Comparison of ENCODE assay signal across 8 cellular contexts in genomic region chr15:43492673-43493601, GRCh38. TPM values are rescaled to one million over a fixed set of nuclear protein-coding genes. Genes with fewer than 3 reads are reported as not detected.
DNase-seq lines count a peak whose midpoint lies in the region; ATAC-seq and TF ChIP-seq lines count a peak whose summit lies in the region.

TP53BP1 (minus strand) TSS chr15:43493156; CDS start chr15:43493043, 113 bp downstream.

- no peaks in the 10 kb centered on the region for H3F3A ChIP-seq in smooth muscle cell (ENCODE audit: low read depth)

- peaks cover 22% of the 10 kb centered on the region for H4K20me1 ChIP-seq in smooth muscle cell (ENCODE audit: low read depth)

- peak within 1 kb of the TSS; percentile 95 for H2AFZ ChIP-seq in smooth muscle cell (ENCODE audit: low read depth)

- H3K4me3 ChIP-seq in smooth muscle cell: peak within 1 kb of the TSS; percentile 93

- H3K27ac ChIP-seq in caudate nucleus (ENCODE audit: low read depth, low read length) (peak within 1 kb of the TSS; percentile 92), smooth muscle cell (ENCODE audit: low read depth) (peak within 1 kb of the TSS; percentile 90)

- ATAC-seq in GM19023 (IDR thresholded peaks at IDR 0.05; ENCODE audit: unreplicated experiment) (peak; percentile 99), HG03280 (IDR thresholded peaks at IDR 0.05; ENCODE audit: unreplicated experiment) (peak; percentile 99)

- peak; percentile 93 for DNase-seq in AG08396 (ENCODE audit: low spot score)
- DNase-seq in NCI-H345 treated with DMSO at 0.1 percent for 48 hours (lab: John Stamatoyannopoulos, UW; ENCODE audit: unreplicated experiment): peak; percentile 79
- DNase-seq in activated CD4-positive, CD25-positive, alpha-beta regulatory T cell (lab: John Stamatoyannopoulos, UW): peak; percentile 83 to 90 (median 87)
- DNase-seq in caudate nucleus (lab: John Stamatoyannopoulos, UW): peak; percentile 72 to 99 (median 93)
- DNase-seq in iPS-NIHi7 (ENCODE audit: extremely low spot score): peak; percentile 96
- DNase-seq in smooth muscle cell (lab: John Stamatoyannopoulos, UW; ENCODE audit: unreplicated experiment): peak; percentile 71

- H3K79me2 ChIP-seq in smooth muscle cell (ENCODE audit: low read depth): peaks cover 42% of the 10 kb centered on the region

- WGBS in smooth muscle cell (ENCODE audit: low lambda C conversion rate): 2% methylated on average over 44 of the region's 54 CpGs

- H3K9me3 ChIP-seq in smooth muscle cell (replicated peaks; ENCODE audit: low read depth): no peaks in the 10 kb centered on the region

- H3K27me3 ChIP-seq in smooth muscle cell (ENCODE audit: low read depth): no peaks in the 10 kb centered on the region

- peak within 1 kb of the TSS; percentile 96 for H3K9ac ChIP-seq in smooth muscle cell (ENCODE audit: low read depth)

- H3K4me2 ChIP-seq in smooth muscle cell: peak within 1 kb of the TSS; percentile 95

- H3K4me1 ChIP-seq in smooth muscle cell (ENCODE audit: low read depth): peaks cover 5% of the 10 kb centered on the region

- H3K36me3 ChIP-seq in smooth muscle cell (ENCODE audit: low read depth): no peaks in the 10 kb centered on the region

- no peak for TF ChIP-seq CTCF in smooth muscle cell (IDR thresholded peaks at IDR 0.05; ENCODE audit: borderline replicate concordance, insufficient read depth, poor library complexity, severe bottlenecking)

RNA-seq across cellular contexts. Expression of gene TP53BP1, which starts in this region (rescaled TPM):
- 41.5 and 52.0 TPM in 2 replicates for total RNA-seq in smooth muscle cell
- polyA plus RNA-seq in smooth muscle cell: 19.9 and 24.1 TPM in 2 replicates

Comparison
In these comparisons a context has a peak if more than half of its experiments do, and no peak if none do; other contexts are left out.
1. Peak in every context shown above with its lines: DNase-seq, ATAC-seq, H3K4me3 ChIP-seq and H3K27ac ChIP-seq.